In the genomic region with DNA sequence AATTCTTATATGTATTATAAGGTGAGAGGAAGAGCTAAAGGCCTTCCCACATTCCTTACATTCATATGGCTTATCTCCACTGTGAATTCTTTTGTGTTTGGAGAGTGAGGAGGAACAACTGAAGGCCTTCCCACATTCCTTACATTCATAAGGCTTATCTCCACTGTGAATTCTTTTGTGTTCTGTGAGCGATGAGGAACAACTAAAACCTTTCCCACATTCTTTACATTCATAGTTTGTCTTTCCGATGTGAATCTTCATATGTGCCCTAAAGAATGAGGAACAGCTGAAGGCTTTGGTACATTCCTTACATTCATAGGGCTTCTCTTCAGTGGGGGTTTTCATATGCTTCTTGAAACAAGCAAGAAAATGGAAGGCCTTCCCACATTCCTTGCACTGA, we compare ENCODE assay signal across 1 cellular context.
A peak's percentile ranks its signal among the peaks of the same experiment; 100 is the strongest.
TF ChIP-seq lines count a peak whose summit lies in the region.

No MANE protein-coding gene starts in this region.

TF ChIP-seq in H1, 55 proteins besides CTCF, POLR2A, EP300 and RAD21:
- TF ChIP-seq FOSL1 (IDR thresholded peaks at IDR 0.05; ENCODE audit: insufficient read depth, low read depth, low read length) = no peak
- 0 out of 2 replicates have a peak, but pooled peaks have one; percentile 3 for TF ChIP-seq TEAD4 (IDR thresholded peaks at IDR 0.05; ENCODE audit: low read depth, low read length)
